In genomic region chr22:20605328-20605727, GRCh38 we compare ENCODE assay signal across 33 cellular contexts.
"Had no signal": no experiment of that assay in that cellular context is flagged by ENCODE, and none has a peak within 500 bp of the region (broad histone marks: within the 10 kb centered on the region; RNA-seq: fewer than 3 reads in every experiment).

No MANE protein-coding gene starts in this region.

- H3K27me3 ChIP-seq: body of pancreas, breast epithelium, Peyer's patch had no signal

- H3K9me3 ChIP-seq: body of pancreas, breast epithelium, Peyer's patch had no signal

- H3K36me3 ChIP-seq: breast epithelium, Peyer's patch had no signal

- H3K4me3 ChIP-seq: body of pancreas, breast epithelium, Peyer's patch had no signal

- H3K9ac ChIP-seq: KMS-11 had no signal

- H3K4me1 ChIP-seq: breast epithelium had no signal

- H3K27ac ChIP-seq: KMS-11, Peyer's patch, VCaP had no signal

- FAIRE-seq: astrocyte had no signal

- DNase-seq: activated B cell treated with CpG ODN at 0.5 μM for 24 hours; activated CD4-positive, alpha-beta memory T cell treated with anti-CD3 and anti-CD28 coated beads for 36 hours; activated CD4-positive, alpha-beta T cell treated with anti-CD3 and anti-CD28 coated beads for 4 hours; activated CD4-positive, alpha-beta T cell treated with anti-CD3 and anti-CD28 coated beads, Interleukin-2, amount 50 U/mL, for 1 hour; activated CD4-positive, CD25-positive, alpha-beta regulatory T cell treated with anti-CD3 and anti-CD28 coated beads, Interleukin-2, amount 50 U/mL, for 72 hours; activated gamma-delta T cell; activated naive CD4-positive, alpha-beta T cell treated with Interleukin-2 at 50 U/mL for 16 hours; activated naive CD8-positive, alpha-beta T cell treated with anti-CD3 and anti-CD28 coated beads, Interleukin-2, amount 10 ng/mL, durations not matched to agents 7 days and 5 days; activated T-cell treated with anti-CD3 and anti-CD28 coated beads, Interleukin-2, amount 50 U/mL, for 1 hour; activated T-cell treated with anti-CD3 and anti-CD28 coated beads, Interleukin-2, amount 50 U/mL, for 72 hours; amygdala; body of pancreas; NCI-H1048; NCI-H1105 treated with DMSO at 0.1 percent for 48 hours; NCI-H1436; NCI-H1694; NCI-H1930; NCI-H2081 treated with DMSO at 0.1 percent for 48 hours; NCI-H226; NCI-H446 treated with DMSO at 0.1 percent for 48 hours; NCI-H69; NK-92 treated with Interleukin-12 subunit alpha and Interleukin-12 subunit beta, amount 100 ng/mL, for 24 hours; PC-3; RPMI8226; SIG-M5; T-cell; T-helper 2 cell; T-helper 9 cell had no signal
